In the genomic region with DNA sequence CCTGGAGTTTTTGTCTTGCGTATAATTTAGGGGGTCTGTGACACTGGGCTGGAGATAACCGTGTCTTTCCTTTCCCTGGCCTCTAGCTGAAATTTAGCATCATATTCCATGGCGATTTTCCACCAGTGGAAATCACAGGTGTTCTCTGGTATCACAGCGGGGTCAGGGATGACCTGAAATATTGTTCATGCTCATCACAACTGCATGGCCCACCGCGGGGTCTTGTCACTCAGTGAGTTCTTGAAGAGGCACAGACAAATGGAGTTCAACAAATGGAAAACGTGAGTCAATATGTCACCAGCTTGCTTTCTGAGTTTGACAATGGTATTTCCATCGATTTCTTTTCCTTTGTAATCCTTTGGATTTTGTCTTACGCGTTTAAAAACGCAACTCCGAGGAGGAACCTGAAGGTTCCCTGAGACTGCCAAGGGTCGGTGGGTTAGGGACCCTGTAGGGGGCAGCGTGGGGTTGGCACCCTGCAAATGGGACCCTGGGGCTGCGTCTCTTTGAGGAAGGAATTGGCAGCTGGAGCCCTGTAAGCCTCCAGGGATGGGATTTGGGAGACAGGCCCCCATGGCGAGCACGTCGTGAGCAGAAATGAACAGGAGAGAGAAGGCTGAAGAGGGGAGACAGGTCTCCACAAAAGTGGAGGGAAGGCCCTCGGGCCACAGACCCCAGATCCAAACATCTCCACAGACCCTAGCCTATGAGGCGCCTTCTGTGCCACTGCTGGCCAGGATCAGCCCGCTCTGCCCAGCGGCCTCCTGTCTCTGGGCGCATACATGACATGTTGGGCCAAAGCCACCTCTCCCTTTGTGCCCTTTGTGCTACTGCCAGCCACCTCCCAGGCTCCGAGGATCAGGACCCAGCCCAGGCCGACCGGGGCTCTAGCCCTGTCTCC, we compare ENCODE assay signal across 14 cellular contexts. TPM values are rescaled to one million over a fixed set of nuclear protein-coding genes. Genes with fewer than 3 reads are reported as not detected.
DNase-seq lines count a peak whose midpoint lies in the region; ATAC-seq, FAIRE-seq and TF ChIP-seq lines count a peak whose summit lies in the region.
"Had no signal": no experiment of that assay in that cellular context is flagged by ENCODE, and none has a peak within 500 bp of the region (broad histone marks: within the 10 kb centered on the region; RNA-seq: fewer than 3 reads in every experiment).

No MANE protein-coding gene starts in this region.

- no peak overlapping the region for H3K9ac ChIP-seq in KMS-11

- peaks cover 79% of the 10 kb centered on the region for H3K4me1 Mint-ChIP-seq in activated CD4-positive, alpha-beta T cell treated with anti-CD3 and anti-CD28 coated beads, Interleukin-2, amount 10 ng/mL, durations not matched to agents 24 days and 14 days
- peaks cover 79% of the 10 kb centered on the region for H3K4me1 Mint-ChIP-seq in activated naive CD8-positive, alpha-beta T cell treated with anti-CD3 and anti-CD28 coated beads, Interleukin-2, amount 50 U/mL, for 24 hours

- peak overlapping the region; percentile 96 for H3K4me3 Mint-ChIP-seq in activated CD4-positive, alpha-beta T cell treated with anti-CD3 and anti-CD28 coated beads, Interleukin-2, amount 10 ng/mL, durations not matched to agents 24 days and 14 days
- H3K4me3 Mint-ChIP-seq in activated naive CD8-positive, alpha-beta T cell treated with anti-CD3 and anti-CD28 coated beads, Interleukin-2, amount 50 U/mL, for 24 hours = peak overlapping the region; percentile 95

- WGBS in small intestine, 3 donors = 65 to 77% (median 74%) methylated on average over 23 to 26 of the region's 26 CpGs

- no peaks in the 10 kb centered on the region for H3K27me3 Mint-ChIP-seq in activated CD4-positive, alpha-beta T cell treated with anti-CD3 and anti-CD28 coated beads, Interleukin-2, amount 10 ng/mL, durations not matched to agents 24 days and 14 days
- H3K27me3 Mint-ChIP-seq in activated naive CD8-positive, alpha-beta T cell treated with anti-CD3 and anti-CD28 coated beads, Interleukin-2, amount 50 U/mL, for 24 hours = peaks cover 3% of the 10 kb centered on the region

- peak; percentile 75 for DNase-seq in activated CD4-positive, alpha-beta T cell treated with anti-CD3 and anti-CD28 coated beads, Interleukin-2, amount 10 ng/mL, durations not matched to agents 24 days and 14 days
- DNase-seq in activated CD4-positive, alpha-beta T cell treated with anti-CD3 and anti-CD28 coated beads for 48 hours = no peak
- DNase-seq in activated naive CD8-positive, alpha-beta T cell treated with anti-CD3 and anti-CD28 coated beads, Interleukin-2, amount 50 U/mL, for 24 hours = no peak
- DNase-seq in small intestine (no peak), RCC 7860 (ENCODE audit: low spot score) (no peak), mesenteric fat pad (ENCODE audit: low spot score) (no peak), NCI-H526 treated with DMSO at 0.1 percent for 48 hours (lab: John Stamatoyannopoulos, UW) (no peak)
- DNase-seq: DMS153, head of caudate nucleus, left ventricle myocardium inferior, upper lobe of right lung had no signal

- H3K27ac ChIP-seq in KMS-11 = no peak overlapping the region
- peak overlapping the region; percentile 52 to 56 for H3K27ac ChIP-seq in small intestine (ENCODE audit: low read depth in 1 of 2, low read length in 1 of 2)
- H3K27ac ChIP-seq: A549, breast epithelium, left ventricle myocardium inferior, upper lobe of right lung had no signal

- H3K27me3 ChIP-seq in KMS-11 (ENCODE audit: insufficient read depth, low read depth) = no peaks in the 10 kb centered on the region
- H3K27me3 ChIP-seq in small intestine (ENCODE audit: control insufficient read depth in 2 of 2, insufficient read depth in 2 of 2, low read length in 2 of 2) = no peaks in the 10 kb centered on the region
- H3K27me3 ChIP-seq: breast epithelium had no signal

- H3K9me3 Mint-ChIP-seq in activated CD4-positive, alpha-beta T cell treated with anti-CD3 and anti-CD28 coated beads, Interleukin-2, amount 10 ng/mL, durations not matched to agents 24 days and 14 days = no peaks in the 10 kb centered on the region
- no peaks in the 10 kb centered on the region for H3K9me3 Mint-ChIP-seq in activated naive CD8-positive, alpha-beta T cell treated with anti-CD3 and anti-CD28 coated beads, Interleukin-2, amount 50 U/mL, for 24 hours

- H3K79me2 ChIP-seq in KMS-11 (ENCODE audit: insufficient read depth, low read depth) = no peaks in the 10 kb centered on the region

- ATAC-seq in activated naive CD8-positive, alpha-beta T cell treated with anti-CD3 and anti-CD28 coated beads, Interleukin-2, amount 50 U/mL, for 24 hours = no peak
- ATAC-seq: upper lobe of right lung had no signal

- H3K36me3 Mint-ChIP-seq in activated CD4-positive, alpha-beta T cell treated with anti-CD3 and anti-CD28 coated beads, Interleukin-2, amount 10 ng/mL, durations not matched to agents 24 days and 14 days (ENCODE audit: low read depth) = peaks cover 62% of the 10 kb centered on the region
- H3K36me3 Mint-ChIP-seq in activated naive CD8-positive, alpha-beta T cell treated with anti-CD3 and anti-CD28 coated beads, Interleukin-2, amount 50 U/mL, for 24 hours (ENCODE audit: low read depth) = peaks cover 75% of the 10 kb centered on the region

- H3K4me1 ChIP-seq in KMS-11 (ENCODE audit: low read depth, poor library complexity, severe bottlenecking) (peaks cover 35% of the 10 kb centered on the region), small intestine (ENCODE audit: control insufficient read depth in 2 of 2, insufficient read depth in 1 of 2, low read depth in 1 of 2, low read length in 1 of 2) (no peaks in the 10 kb centered on the region)
- H3K4me1 ChIP-seq: breast epithelium, left ventricle myocardium inferior, upper lobe of right lung had no signal

- H3K36me3 ChIP-seq in KMS-11 (ENCODE audit: insufficient read depth) = no peaks in the 10 kb centered on the region
- no peaks in the 10 kb centered on the region for H3K36me3 ChIP-seq in small intestine (ENCODE audit: control insufficient read depth in 2 of 2, insufficient read depth in 2 of 2, low read length in 2 of 2)
- H3K36me3 ChIP-seq: breast epithelium, left ventricle myocardium inferior, upper lobe of right lung had no signal

- H3K4me2 ChIP-seq in KMS-11 = no peak overlapping the region
- H3K4me2 ChIP-seq: A549 had no signal

- H3K27ac Mint-ChIP-seq in activated CD4-positive, alpha-beta T cell treated with anti-CD3 and anti-CD28 coated beads, Interleukin-2, amount 10 ng/mL, durations not matched to agents 24 days and 14 days = peak overlapping the region; percentile 97
- H3K27ac Mint-ChIP-seq in activated naive CD8-positive, alpha-beta T cell treated with anti-CD3 and anti-CD28 coated beads, Interleukin-2, amount 50 U/mL, for 24 hours = peak overlapping the region; percentile 95

- H4K20me1 ChIP-seq in KMS-11 (ENCODE audit: insufficient read depth) = no peaks in the 10 kb centered on the region

- intact Hi-C loops in activated CD4-positive, alpha-beta T cell treated with anti-CD3 and anti-CD28 coated beads, Interleukin-2, amount 10 ng/mL, durations not matched to agents 24 days and 14 days (cut with micrococcal nuclease) = no loop called here

- 0 out of 2 replicates have a peak, but pooled peaks have one; percentile 11 for TF ChIP-seq CTCF in KMS-11 (conservative IDR thresholded peaks at IDR 0.05; ENCODE audit: low read depth, low read length)

- H3K9me3 ChIP-seq in small intestine (ENCODE audit: control insufficient read depth, low read depth) = no peaks in the 10 kb centered on the region
- H3K9me3 ChIP-seq: A549, breast epithelium, left ventricle myocardium inferior, upper lobe of right lung had no signal

- no peak for FAIRE-seq in small intestine (lab: Jason Lieb, UNC)
- FAIRE-seq in RCC 7860 (lab: Jason Lieb, UNC) = no peak
- FAIRE-seq: A549 had no signal

- H2AFZ ChIP-seq in KMS-11 (ENCODE audit: low read depth) = no peak overlapping the region

- H3K4me3 ChIP-seq in KMS-11 (IDR thresholded peaks at IDR 0.05; ENCODE audit: insufficient read depth, low read depth, low read length) = no peak overlapping the region
- H3K4me3 ChIP-seq in small intestine (ENCODE audit: low read depth in 1 of 2, low read length in 2 of 2) = peak overlapping the region in 1 of 2 donors; percentile 52
- H3K4me3 ChIP-seq: A549, left ventricle myocardium inferior had no signal

RNA-seq across cellular contexts. Expression of gene RUNX3, which starts 32.1 kb away (rescaled TPM):
- 110 and 112 TPM in 2 replicates for total RNA-seq in activated CD4-positive, alpha-beta T cell treated with anti-CD3 and anti-CD28 coated beads, Interleukin-2, amount 10 ng/mL, durations not matched to agents 24 days and 14 days
- 1 to 10 TPM; 1.1 to 5.4 (median 2.2) TPM for polyA plus RNA-seq in small intestine
- 3.4 TPM for total RNA-seq in mesenteric fat pad

Comparison
In these comparisons a context has a peak if more than half of its experiments do, and no peak if none do; other contexts are left out.
1. RNA of gene RUNX3, which starts 32.1 kb away (total RNA-seq): 110 to 112 TPM in activated CD4-positive, alpha-beta T cell treated with anti-CD3 and anti-CD28 coated beads, Interleukin-2, amount 10 ng/mL, durations not matched to agents 24 days and 14 days; 3.4 TPM in mesenteric fat pad (single experiment); every median in the first group is over 10 times any median in the second.